In the genomic region with DNA sequence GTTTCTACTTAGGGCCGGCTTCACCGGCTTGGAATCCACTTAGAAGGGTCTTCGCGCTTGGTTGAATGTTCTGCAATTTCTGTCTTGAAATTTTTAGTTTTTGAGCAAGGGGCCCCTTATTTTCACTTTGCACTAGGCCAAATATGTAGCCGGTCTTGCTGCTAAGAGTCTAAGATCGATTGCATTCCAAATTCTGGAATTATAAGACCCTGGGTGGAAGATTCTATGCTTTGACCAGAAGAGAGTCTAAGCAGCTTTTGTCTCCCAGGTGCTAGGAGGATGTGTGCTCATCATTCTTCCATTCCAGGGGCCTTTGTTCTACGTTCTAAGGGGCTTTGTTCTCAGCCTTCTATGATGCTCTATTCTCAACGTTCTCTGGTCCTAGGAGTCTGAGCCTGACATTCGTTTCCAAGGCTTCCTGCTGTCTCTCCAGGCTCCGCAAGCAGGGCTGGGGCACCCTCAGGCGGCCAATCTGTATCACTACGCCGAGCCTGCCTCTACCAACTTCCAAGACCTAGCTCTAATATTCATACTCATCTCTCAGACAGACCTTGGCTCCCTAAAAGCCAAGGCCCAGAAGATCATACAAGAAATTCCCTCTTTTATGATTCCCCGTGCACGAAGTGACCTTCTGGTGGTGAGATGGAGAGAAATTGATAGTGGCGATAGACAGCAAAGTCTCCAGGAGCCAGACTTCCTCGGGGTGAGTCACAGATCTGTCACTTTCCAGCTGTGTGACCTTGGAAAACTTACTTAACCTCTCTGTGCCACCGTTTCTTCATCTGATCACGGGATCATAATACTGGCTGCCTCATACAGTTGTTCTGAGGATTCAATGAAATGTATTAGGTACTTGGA, we compare ENCODE assay signal across 8 cellular contexts. TPM values are rescaled to one million over a fixed set of nuclear protein-coding genes. Genes with fewer than 3 reads are reported as not detected.
DNase-seq lines count a peak whose midpoint lies in the region; ATAC-seq and TF ChIP-seq lines count a peak whose summit lies in the region.

No MANE protein-coding gene starts in this region.

- DNase-seq in NCI-H1436 (lab: John Stamatoyannopoulos, UW) (peak; percentile 85), T-helper 1 cell (peak; percentile 46 to 80 (median 67)), adrenal gland (peak; percentile 80 to 94 (median 89)), cardiac septum (ENCODE audit: low spot score) (peak; percentile 89), pons (ENCODE audit: low spot score) (peak; percentile 99), tibial nerve (ENCODE audit: low spot score in 2 of 2) (peak; percentile 66 to 79)

- H3K4me1 ChIP-seq in adrenal gland (replicated peaks in 1 of 2) (peaks cover 12 to 26% of the 10 kb centered on the region in 2 donors), tibial nerve (peaks cover 0 to 35% (median 20%) of the 10 kb centered on the region in 4 donors)

- H3K4me3 ChIP-seq in GM12875 (ENCODE audit: low read depth, low read length) = peak overlapping the region; percentile 38
- peak overlapping the region in 1 of 4 donors; percentile 42 for H3K4me3 ChIP-seq in adrenal gland
- H3K4me3 ChIP-seq in tibial nerve = peak overlapping the region; percentile 14 to 65 (median 34)

- ATAC-seq in HG02571 (IDR thresholded peaks at IDR 0.05; ENCODE audit: unreplicated experiment) = no peak

- H3K27ac ChIP-seq in adrenal gland (peak overlapping the region in 4 of 5 donors; percentile 59 to 83 (median 76)), tibial nerve (peak overlapping the region; percentile 72 to 91 (median 81))

- peak in 1 of 2 donors; percentile 18 for TF ChIP-seq EP300 in tibial nerve (IDR thresholded peaks at IDR 0.05)

- H3K27me3 ChIP-seq in adrenal gland = no peaks in the 10 kb centered on the region
- H3K27me3 ChIP-seq in tibial nerve = no peaks in the 10 kb centered on the region

- WGBS in adrenal gland, 4 donors = 3 to 4% (median 4%) methylated on average over 19 of the region's 19 CpGs
- 6 to 8% methylated on average over 19 of the region's 19 CpGs for WGBS in tibial nerve, 2 donors

- H3K36me3 ChIP-seq in adrenal gland (replicated peaks in 1 of 2) (no peaks in the 10 kb centered on the region), tibial nerve (no peaks in the 10 kb centered on the region)

- intact Hi-C loops in adrenal gland (cut with DNase I) = loop anchor here (5.0 to 10.0 kb wide), 2 partner anchors 50 to 127 kb away; no protein-coding TSS in a partner anchor
- intact Hi-C loops in cardiac septum (cut with DNase I) = loop anchor here (1.0 to 10.0 kb wide), 2 partner anchors 48 to 117 kb away; no protein-coding TSS in a partner anchor

- peak; percentile 86 for TF ChIP-seq CTCF in GM12875 (IDR thresholded peaks at IDR 0.05; ENCODE audit: borderline replicate concordance, insufficient read depth, low read depth, low read length)
- TF ChIP-seq CTCF in adrenal gland (IDR thresholded peaks at IDR 0.05) = peak; percentile 76 to 97 (median 92)
- peak; percentile 89 to 95 (median 92) for TF ChIP-seq CTCF in tibial nerve (IDR thresholded peaks at IDR 0.05)

- H3K9me3 ChIP-seq in adrenal gland (replicated peaks in 1 of 3) (no peaks in the 10 kb centered on the region), tibial nerve (no peaks in the 10 kb centered on the region)

- no peak for TF ChIP-seq POLR2A in adrenal gland (IDR thresholded peaks at IDR 0.05)
- TF ChIP-seq POLR2A in tibial nerve (IDR thresholded peaks at IDR 0.05) = no peak

RNA-seq across cellular contexts. Expression of a gene that starts 1.0 kb away (rescaled TPM):
- total RNA-seq in adrenal gland (1 to 10 TPM; 1.7 to 9.8 (median 4.4) TPM), cardiac septum (23.8 TPM), tibial nerve (10 to 100 TPM in 1 of 4 donors, 1 to 10 TPM in 3; 7.1 to 11.7 (median 8.2) TPM)
- 1 to 10 TPM; 2.3 to 3.8 (median 2.6) TPM for polyA plus RNA-seq in adrenal gland

RNA-seq across cellular contexts. Expression of a gene that starts 26.0 kb away (rescaled TPM):
- total RNA-seq in adrenal gland = 1 to 10 TPM in 1 of 8 donors, not detected in 7; 3.9 TPM
- polyA plus RNA-seq in adrenal gland = not detected
- not detected for total RNA-seq in cardiac septum
- total RNA-seq in tibial nerve = not detected

RNA-seq across cellular contexts. Expression of a gene that starts 37.1 kb away (rescaled TPM):
- 10 to 100 TPM in 4 of 8 donors, 1 to 10 TPM in 4; 3.8 to 24.8 (median 9.8) TPM for total RNA-seq in adrenal gland
- polyA plus RNA-seq in adrenal gland = 10 to 100 TPM in 2 of 3 donors, 1 to 10 TPM in 1; 2.5 to 21.1 (median 11.6) TPM
- 8.6 TPM for total RNA-seq in cardiac septum
- total RNA-seq in tibial nerve = 10 to 100 TPM in 2 of 4 donors, 1 to 10 TPM in 2; 3.1 to 43.2 (median 12.7) TPM

RNA-seq across cellular contexts. Expression of a gene that starts 55.0 kb away (rescaled TPM):
- total RNA-seq in adrenal gland = 10 to 100 TPM; 11.5 to 37.0 (median 26.8) TPM
- 10 to 100 TPM in 2 of 3 donors, 1 to 10 TPM in 1; 6.8 to 77.1 (median 53.7) TPM for polyA plus RNA-seq in adrenal gland
- total RNA-seq in cardiac septum = 13.3 TPM
- total RNA-seq in tibial nerve = 10 to 100 TPM; 21.0 to 36.1 (median 30.2) TPM
